In the genomic region with DNA sequence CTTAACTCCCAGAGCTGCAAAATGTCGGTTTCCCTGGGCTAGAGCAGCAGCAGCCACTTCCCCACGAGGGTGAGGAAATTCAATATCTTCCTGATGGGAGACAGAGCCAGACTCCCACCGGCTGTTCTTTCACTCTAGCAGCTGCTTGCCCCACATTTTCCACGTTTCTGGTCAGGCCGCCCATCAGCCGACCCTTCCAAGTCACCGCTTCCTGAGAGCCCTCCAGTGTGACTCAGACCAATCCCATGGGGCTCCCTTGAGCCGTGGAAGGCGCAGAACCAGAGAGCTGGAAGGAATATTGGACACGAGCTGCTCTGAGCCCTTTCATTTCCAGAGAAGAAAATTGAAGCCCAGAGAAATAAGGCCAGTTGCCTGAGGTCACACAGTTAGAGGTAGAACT, we compare ENCODE assay signal across 12 cellular contexts.
A peak's percentile ranks its signal among the peaks of the same experiment; 100 is the strongest.
DNase-seq lines count a peak whose midpoint lies in the region; ATAC-seq and TF ChIP-seq lines count a peak whose summit lies in the region.
"Had no signal": no experiment of that assay in that cellular context is flagged by ENCODE, and none has a peak within 500 bp of the region (broad histone marks: within the 10 kb centered on the region; RNA-seq: fewer than 3 reads in every experiment).

No MANE protein-coding gene starts in this region.

- H3K27ac ChIP-seq in esophagus muscularis mucosa (replicated peaks in 1 of 4) (peak overlapping the region; percentile 84 to 89 (median 87)), mesodermal cell (ENCODE audit: low read depth, low read length, severe bottlenecking) (peak overlapping the region; percentile 81), prostate gland (peak overlapping the region in 1 of 2 donors; percentile 45)

- no peaks in the 10 kb centered on the region for H3K27me3 Mint-ChIP-seq in type B pancreatic cell

- peak overlapping the region; percentile 27 for H3K27ac Mint-ChIP-seq in type B pancreatic cell
- H3K27ac Mint-ChIP-seq: activated naive CD4-positive, alpha-beta T cell treated with anti-CD3 and anti-CD28 coated beads, Interleukin-2, amount 50 U/mL, for 24 hours had no signal

- TF ChIP-seq POLR2A in esophagus muscularis mucosa (IDR thresholded peaks at IDR 0.05; ENCODE audit: low read depth) (no peak), prostate gland (IDR thresholded peaks at IDR 0.05) (no peak)

- H3K36me3 Mint-ChIP-seq in type B pancreatic cell, result no peaks in the 10 kb centered on the region

- peaks cover 42 to 74% (median 69%) of the 10 kb centered on the region in 4 donors for H3K4me1 ChIP-seq in esophagus muscularis mucosa
- H3K4me1 ChIP-seq in mesodermal cell (ENCODE audit: control insufficient read depth, insufficient read depth, low read length, poor library complexity, severe bottlenecking), result peaks cover 47% of the 10 kb centered on the region
- no peaks in the 10 kb centered on the region for H3K4me1 ChIP-seq in prostate gland (replicated peaks)
- H3K4me1 ChIP-seq: parathyroid adenoma had no signal

- DNase-seq in NCI-H2171 (lab: John Stamatoyannopoulos, UW), result peak; percentile 39
- no peak for DNase-seq in esophagus muscularis mucosa (ENCODE audit: extremely low spot score)
- DNase-seq in type B pancreatic cell (ENCODE audit: extremely low spot score, unreplicated experiment), result no peak
- no peak for DNase-seq in prostate gland (ENCODE audit: low spot score)
- no peak for DNase-seq in amygdala (lab: John Stamatoyannopoulos, UW)
- no peak for DNase-seq in NCI-H2107 (lab: John Stamatoyannopoulos, UW)
- DNase-seq: stimulated activated CD8-positive, alpha-beta memory T cell treated with anti-CD3 and anti-CD28 coated beads, Interleukin-4, amount 100 ng/mL, for 48 hours had no signal

- H3K9me3 ChIP-seq in esophagus muscularis mucosa (peaks cover 6 to 22% (median 22%) of the 10 kb centered on the region in 4 donors), mesodermal cell (ENCODE audit: control insufficient read depth, low read length) (peaks cover 15% of the 10 kb centered on the region), prostate gland (no peaks in the 10 kb centered on the region)

- H3K4me1 Mint-ChIP-seq in type B pancreatic cell (ENCODE audit: unreplicated experiment), result peaks cover 32% of the 10 kb centered on the region
- H3K4me1 Mint-ChIP-seq: activated naive CD4-positive, alpha-beta T cell treated with anti-CD3 and anti-CD28 coated beads, Interleukin-2, amount 50 U/mL, for 24 hours had no signal

- no peak for ATAC-seq in GM18861 (IDR thresholded peaks at IDR 0.05; ENCODE audit: unreplicated experiment)
- ATAC-seq: activated CD4-positive, CD25-positive, alpha-beta regulatory T cell treated with anti-CD3 and anti-CD28 coated beads, Interleukin-2, amount 50 U/mL, for 24 hours had no signal

- intact Hi-C loops in esophagus muscularis mucosa (cut with DNase I), result no loop called here
- intact Hi-C loops in prostate gland (cut with DNase I), result loop anchor here (10.0 kb wide), 1 partner anchor 219 kb away; no protein-coding TSS in a partner anchor

- no peak for TF ChIP-seq CTCF in esophagus muscularis mucosa (IDR thresholded peaks at IDR 0.05)
- TF ChIP-seq CTCF in type B pancreatic cell (conservative IDR thresholded peaks at IDR 0.05), result no peak
- no peak for TF ChIP-seq CTCF in prostate gland (IDR thresholded peaks at IDR 0.05)

- 49% methylated on average over 10 of the region's 10 CpGs for WGBS in esophagus muscularis mucosa
- 80 to 88% methylated on average over 7 to 8 of the region's 10 CpGs for WGBS in mesodermal cell (ENCODE audit: insufficient coverage in 2 of 2), 2 experiments
- 58% methylated on average over 10 of the region's 10 CpGs for WGBS in prostate gland

- TF ChIP-seq EP300 in esophagus muscularis mucosa (IDR thresholded peaks at IDR 0.05), result no peak

- no peaks in the 10 kb centered on the region for H3K36me3 ChIP-seq in esophagus muscularis mucosa
- H3K36me3 ChIP-seq in mesodermal cell (ENCODE audit: control insufficient read depth, insufficient read depth, low read length), result no peaks in the 10 kb centered on the region
- H3K36me3 ChIP-seq in prostate gland, result no peaks in the 10 kb centered on the region

- H3K4me3 Mint-ChIP-seq in type B pancreatic cell, result no peak overlapping the region
- H3K4me3 Mint-ChIP-seq: activated naive CD4-positive, alpha-beta T cell treated with anti-CD3 and anti-CD28 coated beads, Interleukin-2, amount 50 U/mL, for 24 hours had no signal

- H3K4me3 ChIP-seq in esophagus muscularis mucosa, result peak overlapping the region in 1 of 4 donors; percentile 4
- no peak overlapping the region for H3K4me3 ChIP-seq in mesodermal cell (ENCODE audit: extremely low read depth, insufficient read depth, low read length, poor library complexity, severe bottlenecking)
- H3K4me3 ChIP-seq in prostate gland, result no peak overlapping the region

- H3K27me3 ChIP-seq in esophagus muscularis mucosa (no peaks in the 10 kb centered on the region), prostate gland (replicated peaks; ENCODE audit: insufficient read depth) (no peaks in the 10 kb centered on the region)

- H3K9me3 Mint-ChIP-seq in type B pancreatic cell, result peaks cover 12% of the 10 kb centered on the region
